ENCODE assay signal across 11 cellular contexts in the genomic region with DNA sequence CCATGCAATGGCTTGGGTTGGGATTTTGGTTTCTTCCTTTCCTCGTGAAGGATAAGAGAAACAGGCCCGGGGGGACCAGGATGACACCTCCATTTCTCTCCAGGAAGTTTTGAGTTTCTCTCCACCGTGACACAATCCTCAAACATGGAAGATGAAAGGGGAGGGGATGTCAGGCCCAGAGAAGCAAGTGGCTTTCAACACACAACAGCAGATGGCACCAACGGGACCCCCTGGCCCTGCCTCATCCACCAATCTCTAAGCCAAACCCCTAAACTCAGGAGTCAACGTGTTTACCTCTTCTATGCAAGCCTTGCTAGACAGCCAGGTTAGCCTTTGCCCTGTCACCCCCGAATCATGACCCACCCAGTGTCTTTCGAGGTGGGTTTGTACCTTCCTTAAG. TPM values are rescaled to one million over a fixed set of nuclear protein-coding genes. Genes with fewer than 3 reads are reported as not detected.
DNase-seq lines count a peak whose midpoint lies in the region; ATAC-seq and TF ChIP-seq lines count a peak whose summit lies in the region.
"Had no signal": no experiment of that assay in that cellular context is flagged by ENCODE, and none has a peak within 500 bp of the region (broad histone marks: within the 10 kb centered on the region; RNA-seq: fewer than 3 reads in every experiment).

No MANE protein-coding gene starts in this region.

- no peak for TF ChIP-seq EP300 in stomach (IDR thresholded peaks at IDR 0.05)

- H3K4me3 Mint-ChIP-seq in stimulated activated memory B cell treated with anti-CD40 and anti-IgM and Interleukin-4, amounts not matched to agents 10 μg/mL and 1 μg/mL and 100 μg/mL, for 72 hours = no peak overlapping the region
- H3K4me3 Mint-ChIP-seq: activated T-cell treated with anti-CD3 and anti-CD28 coated beads, Interleukin-2, amount 50 U/mL, for 4 hours had no signal

- TF ChIP-seq CTCF in ascending aorta (IDR thresholded peaks at IDR 0.05) (no peak), stomach (IDR thresholded peaks at IDR 0.05) (no peak)

- no peaks in the 10 kb centered on the region for H3K9me3 ChIP-seq in ascending aorta
- no peaks in the 10 kb centered on the region for H3K9me3 ChIP-seq in stomach
- H3K9me3 ChIP-seq: colonic mucosa had no signal

- 75 to 84% (median 81%) methylated on average over 7 of the region's 7 CpGs for WGBS in stomach, 5 donors

- no peaks in the 10 kb centered on the region for H3K9me3 Mint-ChIP-seq in stimulated activated memory B cell treated with anti-CD40 and anti-IgM and Interleukin-4, amounts not matched to agents 10 μg/mL and 1 μg/mL and 100 μg/mL, for 72 hours
- H3K9me3 Mint-ChIP-seq: activated T-cell treated with anti-CD3 and anti-CD28 coated beads, Interleukin-2, amount 50 U/mL, for 4 hours had no signal

- H3K4me1 ChIP-seq in ascending aorta = peaks cover 0 to 2% of the 10 kb centered on the region in 2 donors
- peaks cover 7 to 28% (median 9%) of the 10 kb centered on the region in 4 donors for H3K4me1 ChIP-seq in stomach
- H3K4me1 ChIP-seq: colonic mucosa had no signal

- H3K27me3 Mint-ChIP-seq in stimulated activated memory B cell treated with anti-CD40 and anti-IgM and Interleukin-4, amounts not matched to agents 10 μg/mL and 1 μg/mL and 100 μg/mL, for 72 hours = peaks cover 6% of the 10 kb centered on the region

- peak; percentile 29 for DNase-seq in H7
- no peak for DNase-seq in ascending aorta (ENCODE audit: low spot score in 2 of 2)
- no peak for DNase-seq in stomach

- H3K27me3 ChIP-seq in H7 (ENCODE audit: control insufficient read depth, insufficient read depth, low read length) = no peaks in the 10 kb centered on the region
- no peaks in the 10 kb centered on the region for H3K27me3 ChIP-seq in ascending aorta
- H3K27me3 ChIP-seq in layer of hippocampus (ENCODE audit: control insufficient read depth, insufficient read depth, low read length) = no peaks in the 10 kb centered on the region
- H3K27me3 ChIP-seq in stomach = no peaks in the 10 kb centered on the region
- H3K27me3 ChIP-seq: colonic mucosa had no signal

- intact Hi-C loops in ascending aorta (cut with DNase I) = loop anchor here (1.0 to 2.0 kb wide), 2 partner anchors 47 to 95 kb away; no protein-coding TSS in a partner anchor
- intact Hi-C loops in stomach (cut with DNase I; ENCODE audit: low total_unique reads) = no loop called here

- TF ChIP-seq POLR2A in stomach (IDR thresholded peaks at IDR 0.05) = no peak

- H3K36me3 Mint-ChIP-seq in stimulated activated memory B cell treated with anti-CD40 and anti-IgM and Interleukin-4, amounts not matched to agents 10 μg/mL and 1 μg/mL and 100 μg/mL, for 72 hours = peaks cover 21% of the 10 kb centered on the region

- ATAC-seq in GM21737 (IDR thresholded peaks at IDR 0.05; ENCODE audit: unreplicated experiment) (no peak), GM18858 (IDR thresholded peaks at IDR 0.05; ENCODE audit: unreplicated experiment) (no peak), HG03457 (IDR thresholded peaks at IDR 0.05; ENCODE audit: unreplicated experiment) (no peak)
- no peak for ATAC-seq in stimulated activated memory B cell treated with anti-CD40 and anti-IgM and Interleukin-4, amounts not matched to agents 10 μg/mL and 1 μg/mL and 100 μg/mL, for 72 hours

- H3K27ac ChIP-seq in ascending aorta (peak overlapping the region; percentile 67 to 70), layer of hippocampus (ENCODE audit: low read depth, low read length) (peak overlapping the region; percentile 30), stomach (peak overlapping the region in 4 of 5 donors; percentile 60 to 76 (median 74))
- H3K27ac ChIP-seq: C4-2B had no signal

- peaks cover 52% of the 10 kb centered on the region for H3K36me3 ChIP-seq in H7 (replicated peaks; ENCODE audit: control insufficient read depth, insufficient read depth, low read length)
- H3K36me3 ChIP-seq in ascending aorta = peaks cover 19 to 33% of the 10 kb centered on the region in 2 donors
- H3K36me3 ChIP-seq in stomach = peaks cover 42 to 74% (median 68%) of the 10 kb centered on the region in 4 donors

- peaks cover 11% of the 10 kb centered on the region for H3K4me1 Mint-ChIP-seq in stimulated activated memory B cell treated with anti-CD40 and anti-IgM and Interleukin-4, amounts not matched to agents 10 μg/mL and 1 μg/mL and 100 μg/mL, for 72 hours

- H3K4me3 ChIP-seq in H7 (ENCODE audit: insufficient read depth, low read depth, low read length) = no peak overlapping the region
- no peak overlapping the region for H3K4me3 ChIP-seq in ascending aorta
- no peak overlapping the region for H3K4me3 ChIP-seq in stomach
- H3K4me3 ChIP-seq: colonic mucosa had no signal

- H3K27ac Mint-ChIP-seq in stimulated activated memory B cell treated with anti-CD40 and anti-IgM and Interleukin-4, amounts not matched to agents 10 μg/mL and 1 μg/mL and 100 μg/mL, for 72 hours = no peak overlapping the region

RNA-seq across cellular contexts. Expression of gene SPC24, which starts 24.1 kb away (rescaled TPM):
- 66.8 and 67.0 TPM in 2 replicates for total RNA-seq in H7 (2014; rRNA removed; shearing (Covaris generic))
- 1.1 TPM for total RNA-seq in ascending aorta
- total RNA-seq in stomach = 10 to 100 TPM in 3 of 5 donors, not detected in 2; 11.9 to 20.4 (median 18.7) TPM
- polyA plus RNA-seq in stomach = 1 to 10 TPM; 3.7 to 6.5 (median 5.0) TPM

RNA-seq across cellular contexts. Expression of gene LDLR, which starts 42.2 kb away (rescaled TPM):
- total RNA-seq in H7 (2014; rRNA removed; shearing (Covaris generic)) = 144 and 158 TPM in 2 replicates
- 37.4 TPM for total RNA-seq in ascending aorta
- total RNA-seq in stomach = 100 to 1,000 TPM in 4 of 5 donors, 10 to 100 TPM in 1; 45.5 to 626 (median 149) TPM
- polyA plus RNA-seq in stomach = 10 to 100 TPM; 23.2 to 36.4 (median 27.6) TPM
